ENCODE assay signal across 1 cellular context in the genomic region with DNA sequence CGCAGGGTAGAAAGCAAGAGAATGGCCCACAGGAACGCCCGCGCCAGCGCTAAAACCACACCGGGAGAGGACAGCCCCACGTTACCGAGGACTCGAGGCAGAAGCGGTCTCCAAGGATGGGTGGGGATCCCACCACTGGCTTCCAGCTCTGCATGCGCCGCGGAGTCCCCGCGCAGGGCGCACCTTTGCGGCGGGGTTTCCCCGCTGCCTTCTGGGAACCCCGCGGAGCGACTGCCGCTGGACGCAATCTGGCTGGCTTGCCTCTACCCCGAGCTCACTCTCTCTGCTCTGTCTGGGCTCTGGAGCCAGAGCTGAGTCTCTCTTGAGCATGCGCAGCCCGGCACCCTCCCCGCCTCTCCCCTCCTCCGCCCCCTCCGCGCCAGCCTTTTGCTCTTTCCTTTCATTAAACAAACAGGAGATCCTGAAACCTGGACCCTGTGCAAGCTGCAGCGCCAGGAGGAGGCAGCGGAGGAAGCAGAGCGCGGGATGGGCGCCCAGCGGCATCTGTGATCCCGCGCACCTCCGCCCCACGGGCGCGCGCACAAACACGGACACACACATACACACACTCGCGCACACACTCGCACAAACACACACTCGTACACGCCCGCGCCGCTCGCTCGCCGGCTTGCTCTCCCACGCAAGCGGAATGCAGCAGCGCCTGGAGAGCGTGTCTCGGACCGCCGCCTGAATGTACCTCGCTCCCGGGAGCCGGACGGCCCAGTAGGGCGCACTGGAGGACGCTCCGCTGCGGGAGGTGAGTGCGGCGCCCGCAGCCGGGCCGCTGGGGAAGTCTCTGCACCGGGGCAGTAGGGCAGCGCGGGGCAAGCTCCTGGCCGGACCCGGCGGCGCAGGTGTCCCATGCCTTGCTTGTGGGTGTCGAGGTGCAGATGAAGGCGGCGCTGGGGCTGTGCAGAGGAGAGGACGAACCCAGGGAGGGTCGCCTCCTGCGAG.
TF ChIP-seq lines count a peak whose summit lies in the region.

A gene (plus strand): TSS at position 382 of the 954 bp plus-strand sequence.

TF ChIP-seq in WTC11, 78 proteins besides CTCF, POLR2A, EP300 and RAD21 (continued from another document and continues in another):
- TF ChIP-seq, protein P1, sequence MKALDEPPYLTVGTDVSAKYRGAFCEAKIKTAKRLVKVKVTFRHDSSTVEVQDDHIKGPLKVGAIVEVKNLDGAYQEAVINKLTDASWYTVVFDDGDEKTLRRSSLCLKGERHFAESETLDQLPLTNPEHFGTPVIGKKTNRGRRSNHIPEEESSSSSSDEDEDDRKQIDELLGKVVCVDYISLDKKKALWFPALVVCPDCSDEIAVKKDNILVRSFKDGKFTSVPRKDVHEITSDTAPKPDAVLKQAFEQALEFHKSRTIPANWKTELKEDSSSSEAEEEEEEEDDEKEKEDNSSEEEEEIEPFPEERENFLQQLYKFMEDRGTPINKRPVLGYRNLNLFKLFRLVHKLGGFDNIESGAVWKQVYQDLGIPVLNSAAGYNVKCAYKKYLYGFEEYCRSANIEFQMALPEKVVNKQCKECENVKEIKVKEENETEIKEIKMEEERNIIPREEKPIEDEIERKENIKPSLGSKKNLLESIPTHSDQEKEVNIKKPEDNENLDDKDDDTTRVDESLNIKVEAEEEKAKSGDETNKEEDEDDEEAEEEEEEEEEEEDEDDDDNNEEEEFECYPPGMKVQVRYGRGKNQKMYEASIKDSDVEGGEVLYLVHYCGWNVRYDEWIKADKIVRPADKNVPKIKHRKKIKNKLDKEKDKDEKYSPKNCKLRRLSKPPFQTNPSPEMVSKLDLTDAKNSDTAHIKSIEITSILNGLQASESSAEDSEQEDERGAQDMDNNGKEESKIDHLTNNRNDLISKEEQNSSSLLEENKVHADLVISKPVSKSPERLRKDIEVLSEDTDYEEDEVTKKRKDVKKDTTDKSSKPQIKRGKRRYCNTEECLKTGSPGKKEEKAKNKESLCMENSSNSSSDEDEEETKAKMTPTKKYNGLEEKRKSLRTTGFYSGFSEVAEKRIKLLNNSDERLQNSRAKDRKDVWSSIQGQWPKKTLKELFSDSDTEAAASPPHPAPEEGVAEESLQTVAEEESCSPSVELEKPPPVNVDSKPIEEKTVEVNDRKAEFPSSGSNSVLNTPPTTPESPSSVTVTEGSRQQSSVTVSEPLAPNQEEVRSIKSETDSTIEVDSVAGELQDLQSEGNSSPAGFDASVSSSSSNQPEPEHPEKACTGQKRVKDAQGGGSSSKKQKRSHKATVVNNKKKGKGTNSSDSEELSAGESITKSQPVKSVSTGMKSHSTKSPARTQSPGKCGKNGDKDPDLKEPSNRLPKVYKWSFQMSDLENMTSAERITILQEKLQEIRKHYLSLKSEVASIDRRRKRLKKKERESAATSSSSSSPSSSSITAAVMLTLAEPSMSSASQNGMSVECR (CRISPR knock-in tag; IDR thresholded peaks at IDR 0.05; ENCODE audit: borderline replicate concordance): peak; percentile 25; the same call in 1 of the 2 replicates
- TF ChIP-seq CBFB (CRISPR knock-in tag; IDR thresholded peaks at IDR 0.05; ENCODE audit: low read depth) (no peak), SMAD4 (CRISPR knock-in tag; IDR thresholded peaks at IDR 0.05) (no peak), ZNF219 (CRISPR knock-in tag; IDR thresholded peaks at IDR 0.05; ENCODE audit: borderline replicate concordance) (0 out of 2 replicates have a peak, but pooled peaks have one; percentile 19), ZNF263 (CRISPR knock-in tag; IDR thresholded peaks at IDR 0.05; ENCODE audit: low read depth) (no peak), FOXJ3 (CRISPR knock-in tag; IDR thresholded peaks at IDR 0.05; ENCODE audit: borderline replicate concordance) (no peak), ESRRA (CRISPR knock-in tag; IDR thresholded peaks at IDR 0.05; ENCODE audit: borderline replicate concordance) (0 out of 2 replicates have a peak, but pooled peaks have one; percentile 46), CREM (CRISPR knock-in tag; IDR thresholded peaks at IDR 0.05) (no peak), RORB (CRISPR knock-in tag; IDR thresholded peaks at IDR 0.05) (no peak), ETV6 (CRISPR knock-in tag; IDR thresholded peaks at IDR 0.05) (no peak), FOXP1 (CRISPR knock-in tag; IDR thresholded peaks at IDR 0.05; ENCODE audit: borderline replicate concordance) (peak; percentile 35; the same call in 1 of the 2 replicates), JAZF1 (CRISPR knock-in tag; IDR thresholded peaks at IDR 0.05) (no peak), JUN (CRISPR knock-in tag; IDR thresholded peaks at IDR 0.05) (0 out of 2 replicates have a peak, but pooled peaks have one; percentile 43), TEAD4 (CRISPR knock-in tag; IDR thresholded peaks at IDR 0.05) (no peak), ZNF232 (CRISPR knock-in tag; IDR thresholded peaks at IDR 0.05) (no peak; the same call in 1 of the 2 replicates), SP1 (CRISPR knock-in tag; conservative IDR thresholded peaks at IDR 0.05) (no peak), ZNF317 (CRISPR knock-in tag; IDR thresholded peaks at IDR 0.05; ENCODE audit: borderline replicate concordance, low read depth) (no peak)
- TF ChIP-seq, protein P2, sequence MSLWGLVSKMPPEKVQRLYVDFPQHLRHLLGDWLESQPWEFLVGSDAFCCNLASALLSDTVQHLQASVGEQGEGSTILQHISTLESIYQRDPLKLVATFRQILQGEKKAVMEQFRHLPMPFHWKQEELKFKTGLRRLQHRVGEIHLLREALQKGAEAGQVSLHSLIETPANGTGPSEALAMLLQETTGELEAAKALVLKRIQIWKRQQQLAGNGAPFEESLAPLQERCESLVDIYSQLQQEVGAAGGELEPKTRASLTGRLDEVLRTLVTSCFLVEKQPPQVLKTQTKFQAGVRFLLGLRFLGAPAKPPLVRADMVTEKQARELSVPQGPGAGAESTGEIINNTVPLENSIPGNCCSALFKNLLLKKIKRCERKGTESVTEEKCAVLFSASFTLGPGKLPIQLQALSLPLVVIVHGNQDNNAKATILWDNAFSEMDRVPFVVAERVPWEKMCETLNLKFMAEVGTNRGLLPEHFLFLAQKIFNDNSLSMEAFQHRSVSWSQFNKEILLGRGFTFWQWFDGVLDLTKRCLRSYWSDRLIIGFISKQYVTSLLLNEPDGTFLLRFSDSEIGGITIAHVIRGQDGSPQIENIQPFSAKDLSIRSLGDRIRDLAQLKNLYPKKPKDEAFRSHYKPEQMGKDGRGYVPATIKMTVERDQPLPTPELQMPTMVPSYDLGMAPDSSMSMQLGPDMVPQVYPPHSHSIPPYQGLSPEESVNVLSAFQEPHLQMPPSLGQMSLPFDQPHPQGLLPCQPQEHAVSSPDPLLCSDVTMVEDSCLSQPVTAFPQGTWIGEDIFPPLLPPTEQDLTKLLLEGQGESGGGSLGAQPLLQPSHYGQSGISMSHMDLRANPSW (CRISPR knock-in tag; conservative IDR thresholded peaks at IDR 0.05; ENCODE audit: low read depth): no peak
- TF ChIP-seq, protein P3, sequence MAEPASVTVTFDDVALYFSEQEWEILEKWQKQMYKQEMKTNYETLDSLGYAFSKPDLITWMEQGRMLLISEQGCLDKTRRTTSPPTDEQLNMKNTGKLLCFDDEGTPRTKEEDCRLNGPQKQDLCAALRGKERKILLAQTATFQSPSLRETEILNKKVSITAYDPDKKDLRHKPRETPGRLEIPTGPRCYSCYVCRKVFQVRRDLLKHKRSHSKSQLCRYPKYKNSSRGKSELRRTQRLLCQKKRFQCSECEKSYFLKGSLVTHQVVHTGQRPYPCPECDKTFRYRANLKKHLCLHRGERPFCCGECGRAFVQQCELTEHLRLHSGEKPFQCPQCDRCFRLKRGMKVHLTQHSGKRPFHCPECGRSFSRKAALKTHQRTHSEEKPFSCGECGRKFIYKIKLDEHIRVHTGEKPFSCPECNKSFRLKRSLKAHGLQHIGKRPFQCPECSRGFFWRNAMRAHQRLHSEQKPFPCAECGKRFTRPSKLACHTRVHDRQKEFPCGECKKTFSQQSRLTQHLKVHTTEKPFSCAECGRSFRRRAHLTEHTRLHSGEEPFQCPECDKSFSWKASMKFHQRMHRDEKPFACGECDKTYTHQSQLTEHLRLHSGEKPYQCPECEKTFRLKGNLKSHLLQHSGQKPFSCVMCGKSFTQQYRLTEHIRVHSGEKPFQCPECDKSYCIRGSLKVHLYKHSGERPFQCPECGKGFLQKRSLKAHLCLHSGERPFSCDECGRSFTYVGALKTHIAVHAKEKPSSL (CRISPR knock-in tag; conservative IDR thresholded peaks at IDR 0.05): no peak
- TF ChIP-seq, protein P4, sequence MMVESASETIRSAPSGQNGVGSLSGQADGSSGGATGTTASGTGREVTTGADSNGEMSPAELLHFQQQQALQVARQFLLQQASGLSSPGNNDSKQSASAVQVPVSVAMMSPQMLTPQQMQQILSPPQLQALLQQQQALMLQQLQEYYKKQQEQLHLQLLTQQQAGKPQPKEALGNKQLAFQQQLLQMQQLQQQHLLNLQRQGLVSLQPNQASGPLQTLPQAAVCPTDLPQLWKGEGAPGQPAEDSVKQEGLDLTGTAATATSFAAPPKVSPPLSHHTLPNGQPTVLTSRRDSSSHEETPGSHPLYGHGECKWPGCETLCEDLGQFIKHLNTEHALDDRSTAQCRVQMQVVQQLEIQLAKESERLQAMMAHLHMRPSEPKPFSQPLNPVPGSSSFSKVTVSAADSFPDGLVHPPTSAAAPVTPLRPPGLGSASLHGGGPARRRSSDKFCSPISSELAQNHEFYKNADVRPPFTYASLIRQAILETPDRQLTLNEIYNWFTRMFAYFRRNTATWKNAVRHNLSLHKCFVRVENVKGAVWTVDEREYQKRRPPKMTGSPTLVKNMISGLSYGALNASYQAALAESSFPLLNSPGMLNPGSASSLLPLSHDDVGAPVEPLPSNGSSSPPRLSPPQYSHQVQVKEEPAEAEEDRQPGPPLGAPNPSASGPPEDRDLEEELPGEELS (CRISPR knock-in tag; IDR thresholded peaks at IDR 0.05): 0 out of 2 replicates have a peak, but pooled peaks have one; percentile 12
- TF ChIP-seq, protein P5, sequence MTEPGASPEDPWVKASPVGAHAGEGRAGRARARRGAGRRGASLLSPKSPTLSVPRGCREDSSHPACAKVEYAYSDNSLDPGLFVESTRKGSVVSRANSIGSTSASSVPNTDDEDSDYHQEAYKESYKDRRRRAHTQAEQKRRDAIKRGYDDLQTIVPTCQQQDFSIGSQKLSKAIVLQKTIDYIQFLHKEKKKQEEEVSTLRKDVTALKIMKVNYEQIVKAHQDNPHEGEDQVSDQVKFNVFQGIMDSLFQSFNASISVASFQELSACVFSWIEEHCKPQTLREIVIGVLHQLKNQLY (CRISPR knock-in tag; IDR thresholded peaks at IDR 0.05): no peak
- TF ChIP-seq, protein P6, sequence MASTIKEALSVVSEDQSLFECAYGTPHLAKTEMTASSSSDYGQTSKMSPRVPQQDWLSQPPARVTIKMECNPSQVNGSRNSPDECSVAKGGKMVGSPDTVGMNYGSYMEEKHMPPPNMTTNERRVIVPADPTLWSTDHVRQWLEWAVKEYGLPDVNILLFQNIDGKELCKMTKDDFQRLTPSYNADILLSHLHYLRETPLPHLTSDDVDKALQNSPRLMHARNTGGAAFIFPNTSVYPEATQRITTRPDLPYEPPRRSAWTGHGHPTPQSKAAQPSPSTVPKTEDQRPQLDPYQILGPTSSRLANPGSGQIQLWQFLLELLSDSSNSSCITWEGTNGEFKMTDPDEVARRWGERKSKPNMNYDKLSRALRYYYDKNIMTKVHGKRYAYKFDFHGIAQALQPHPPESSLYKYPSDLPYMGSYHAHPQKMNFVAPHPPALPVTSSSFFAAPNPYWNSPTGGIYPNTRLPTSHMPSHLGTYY (CRISPR knock-in tag; IDR thresholded peaks at IDR 0.05): no peak
- TF ChIP-seq, protein P7, sequence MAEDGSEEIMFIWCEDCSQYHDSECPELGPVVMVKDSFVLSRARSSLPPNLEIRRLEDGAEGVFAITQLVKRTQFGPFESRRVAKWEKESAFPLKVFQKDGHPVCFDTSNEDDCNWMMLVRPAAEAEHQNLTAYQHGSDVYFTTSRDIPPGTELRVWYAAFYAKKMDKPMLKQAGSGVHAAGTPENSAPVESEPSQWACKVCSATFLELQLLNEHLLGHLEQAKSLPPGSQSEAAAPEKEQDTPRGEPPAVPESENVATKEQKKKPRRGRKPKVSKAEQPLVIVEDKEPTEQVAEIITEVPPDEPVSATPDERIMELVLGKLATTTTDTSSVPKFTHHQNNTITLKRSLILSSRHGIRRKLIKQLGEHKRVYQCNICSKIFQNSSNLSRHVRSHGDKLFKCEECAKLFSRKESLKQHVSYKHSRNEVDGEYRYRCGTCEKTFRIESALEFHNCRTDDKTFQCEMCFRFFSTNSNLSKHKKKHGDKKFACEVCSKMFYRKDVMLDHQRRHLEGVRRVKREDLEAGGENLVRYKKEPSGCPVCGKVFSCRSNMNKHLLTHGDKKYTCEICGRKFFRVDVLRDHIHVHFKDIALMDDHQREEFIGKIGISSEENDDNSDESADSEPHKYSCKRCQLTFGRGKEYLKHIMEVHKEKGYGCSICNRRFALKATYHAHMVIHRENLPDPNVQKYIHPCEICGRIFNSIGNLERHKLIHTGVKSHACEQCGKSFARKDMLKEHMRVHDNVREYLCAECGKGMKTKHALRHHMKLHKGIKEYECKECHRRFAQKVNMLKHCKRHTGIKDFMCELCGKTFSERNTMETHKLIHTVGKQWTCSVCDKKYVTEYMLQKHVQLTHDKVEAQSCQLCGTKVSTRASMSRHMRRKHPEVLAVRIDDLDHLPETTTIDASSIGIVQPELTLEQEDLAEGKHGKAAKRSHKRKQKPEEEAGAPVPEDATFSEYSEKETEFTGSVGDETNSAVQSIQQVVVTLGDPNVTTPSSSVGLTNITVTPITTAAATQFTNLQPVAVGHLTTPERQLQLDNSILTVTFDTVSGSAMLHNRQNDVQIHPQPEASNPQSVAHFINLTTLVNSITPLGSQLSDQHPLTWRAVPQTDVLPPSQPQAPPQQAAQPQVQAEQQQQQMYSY (CRISPR knock-in tag; IDR thresholded peaks at IDR 0.05): peak; percentile 51; the same call in 1 of the 2 replicates
- TF ChIP-seq, protein P8, sequence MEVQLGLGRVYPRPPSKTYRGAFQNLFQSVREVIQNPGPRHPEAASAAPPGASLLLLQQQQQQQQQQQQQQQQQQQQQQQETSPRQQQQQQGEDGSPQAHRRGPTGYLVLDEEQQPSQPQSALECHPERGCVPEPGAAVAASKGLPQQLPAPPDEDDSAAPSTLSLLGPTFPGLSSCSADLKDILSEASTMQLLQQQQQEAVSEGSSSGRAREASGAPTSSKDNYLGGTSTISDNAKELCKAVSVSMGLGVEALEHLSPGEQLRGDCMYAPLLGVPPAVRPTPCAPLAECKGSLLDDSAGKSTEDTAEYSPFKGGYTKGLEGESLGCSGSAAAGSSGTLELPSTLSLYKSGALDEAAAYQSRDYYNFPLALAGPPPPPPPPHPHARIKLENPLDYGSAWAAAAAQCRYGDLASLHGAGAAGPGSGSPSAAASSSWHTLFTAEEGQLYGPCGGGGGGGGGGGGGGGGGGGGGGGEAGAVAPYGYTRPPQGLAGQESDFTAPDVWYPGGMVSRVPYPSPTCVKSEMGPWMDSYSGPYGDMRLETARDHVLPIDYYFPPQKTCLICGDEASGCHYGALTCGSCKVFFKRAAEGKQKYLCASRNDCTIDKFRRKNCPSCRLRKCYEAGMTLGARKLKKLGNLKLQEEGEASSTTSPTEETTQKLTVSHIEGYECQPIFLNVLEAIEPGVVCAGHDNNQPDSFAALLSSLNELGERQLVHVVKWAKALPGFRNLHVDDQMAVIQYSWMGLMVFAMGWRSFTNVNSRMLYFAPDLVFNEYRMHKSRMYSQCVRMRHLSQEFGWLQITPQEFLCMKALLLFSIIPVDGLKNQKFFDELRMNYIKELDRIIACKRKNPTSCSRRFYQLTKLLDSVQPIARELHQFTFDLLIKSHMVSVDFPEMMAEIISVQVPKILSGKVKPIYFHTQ (CRISPR knock-in tag; IDR thresholded peaks at IDR 0.05): no peak
- TF ChIP-seq, protein P9, sequence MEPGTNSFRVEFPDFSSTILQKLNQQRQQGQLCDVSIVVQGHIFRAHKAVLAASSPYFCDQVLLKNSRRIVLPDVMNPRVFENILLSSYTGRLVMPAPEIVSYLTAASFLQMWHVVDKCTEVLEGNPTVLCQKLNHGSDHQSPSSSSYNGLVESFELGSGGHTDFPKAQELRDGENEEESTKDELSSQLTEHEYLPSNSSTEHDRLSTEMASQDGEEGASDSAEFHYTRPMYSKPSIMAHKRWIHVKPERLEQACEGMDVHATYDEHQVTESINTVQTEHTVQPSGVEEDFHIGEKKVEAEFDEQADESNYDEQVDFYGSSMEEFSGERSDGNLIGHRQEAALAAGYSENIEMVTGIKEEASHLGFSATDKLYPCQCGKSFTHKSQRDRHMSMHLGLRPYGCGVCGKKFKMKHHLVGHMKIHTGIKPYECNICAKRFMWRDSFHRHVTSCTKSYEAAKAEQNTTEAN (CRISPR knock-in tag; IDR thresholded peaks at IDR 0.05): peak; percentile 87
